ENCODE assay signal across 30 cellular contexts in genomic region chr7:17613338-17614041, GRCh38.
"Had no signal": no experiment of that assay in that cellular context is flagged by ENCODE, and none has a peak within 500 bp of the region (broad histone marks: within the 10 kb centered on the region; RNA-seq: fewer than 3 reads in every experiment).

No MANE protein-coding gene starts in this region.

- H3K27ac Mint-ChIP-seq: dendritic cell treated with granulocyte-macrophage colony-stimulating factor and Interleukin-4, amounts not matched to agents 40 ng/mL and 50 ng/mL, for 4 days; endodermal cell; immature natural killer cell; memory B cell; mesothelial cell of epicardium; naive thymus-derived CD4-positive, alpha-beta T cell; stimulated activated naive B cell treated with anti-CD40 and anti-IgM and Interleukin-4, amounts not matched to agents 10 μg/mL and 1 μg/mL and 100 μg/mL, for 72 hours had no signal

- H3K27me3 ChIP-seq: colonic mucosa, esophagus muscularis mucosa, foreskin keratinocyte, neutrophil, sigmoid colon, stomach, thyroid gland, vagina had no signal

- H3K4me3 Mint-ChIP-seq: dendritic cell treated with granulocyte-macrophage colony-stimulating factor and Interleukin-4, amounts not matched to agents 40 ng/mL and 50 ng/mL, for 4 days; endodermal cell; immature natural killer cell; memory B cell; mesothelial cell of epicardium; naive thymus-derived CD4-positive, alpha-beta T cell; stimulated activated naive B cell treated with anti-CD40 and anti-IgM and Interleukin-4, amounts not matched to agents 10 μg/mL and 1 μg/mL and 100 μg/mL, for 72 hours had no signal

- DNase-seq: central memory CD4-positive, alpha-beta T cell; colonic mucosa; effector CD8-positive, alpha-beta T cell; endodermal cell; foreskin keratinocyte; hypothalamus; immature natural killer cell; islet precursor cell; kidney glomerular epithelial cell; left colon; left ventricle myocardium superior; lower lobe of right lung; naive thymus-derived CD4-positive, alpha-beta T cell; right cardiac atrium; sigmoid colon; stimulated activated CD4-positive, alpha-beta T cell treated with anti-CD3 and anti-CD28 coated beads, Interleukin-2, amount 100 ng/mL, for 24 hours; stimulated activated CD4-positive, alpha-beta T cell treated with anti-CD3 and anti-CD28 coated beads, Interleukin-4, amount 100 ng/mL, for 24 hours; stimulated activated naive B cell treated with anti-CD40 and anti-IgM and Interleukin-4, amounts not matched to agents 10 μg/mL and 1 μg/mL and 100 μg/mL, for 72 hours; stomach; thyroid gland; trophoblast cell had no signal

- H3K9ac ChIP-seq: parathyroid adenoma had no signal

- H3K4me1 Mint-ChIP-seq: immature natural killer cell; memory B cell; naive thymus-derived CD4-positive, alpha-beta T cell; stimulated activated naive B cell treated with anti-CD40 and anti-IgM and Interleukin-4, amounts not matched to agents 10 μg/mL and 1 μg/mL and 100 μg/mL, for 72 hours had no signal

- H2AFZ ChIP-seq: parathyroid adenoma had no signal

- H3K27ac ChIP-seq: colonic mucosa, epithelial cell of prostate, esophagus muscularis mucosa, foreskin keratinocyte, lower lobe of right lung, neutrophil, parathyroid adenoma, prostate gland, sigmoid colon, stomach, thyroid gland, vagina had no signal

- H3K9me3 Mint-ChIP-seq: dendritic cell treated with granulocyte-macrophage colony-stimulating factor and Interleukin-4, amounts not matched to agents 40 ng/mL and 50 ng/mL, for 4 days; endodermal cell; memory B cell had no signal

- H3K27me3 Mint-ChIP-seq: dendritic cell treated with granulocyte-macrophage colony-stimulating factor and Interleukin-4, amounts not matched to agents 40 ng/mL and 50 ng/mL, for 4 days; memory B cell; stimulated activated naive B cell treated with anti-CD40 and anti-IgM and Interleukin-4, amounts not matched to agents 10 μg/mL and 1 μg/mL and 100 μg/mL, for 72 hours had no signal

- H3K4me1 ChIP-seq: colonic mucosa, esophagus muscularis mucosa, parathyroid adenoma, prostate gland, sigmoid colon, vagina had no signal

- H3K36me3 ChIP-seq: colonic mucosa, esophagus muscularis mucosa, lower lobe of right lung, neutrophil, prostate gland, sigmoid colon, stomach, thyroid gland, vagina had no signal

- H3K9me3 ChIP-seq: colonic mucosa, esophagus muscularis mucosa, lower lobe of right lung, neutrophil, prostate gland, sigmoid colon, stomach, thyroid gland, vagina had no signal

- H3K79me2 ChIP-seq: parathyroid adenoma had no signal

- H3K4me3 ChIP-seq: colonic mucosa, esophagus muscularis mucosa, lower lobe of right lung, prostate gland, sigmoid colon, stomach, thyroid gland, vagina had no signal

- H3K36me3 Mint-ChIP-seq: immature natural killer cell; memory B cell; mesothelial cell of epicardium; naive thymus-derived CD4-positive, alpha-beta T cell; stimulated activated naive B cell treated with anti-CD40 and anti-IgM and Interleukin-4, amounts not matched to agents 10 μg/mL and 1 μg/mL and 100 μg/mL, for 72 hours had no signal

- ATAC-seq: foreskin keratinocyte; left colon; left ventricle myocardium superior; lower lobe of right lung; naive thymus-derived CD4-positive, alpha-beta T cell had no signal
